ENCODE assay signal across 1 cellular context in genomic region chr20:32752458-32753250, GRCh38.
TF ChIP-seq lines count a peak whose summit lies in the region.

No MANE protein-coding gene starts in this region.

TF ChIP-seq in H1, 55 proteins besides CTCF, POLR2A, EP300 and RAD21:
- TF ChIP-seq ZNF274 (IDR thresholded peaks at IDR 0.05; ENCODE audit: borderline replicate concordance, extremely low read depth, low read length) (no peak), HDAC2 (IDR thresholded peaks at IDR 0.05; ENCODE audit: borderline replicate concordance in 1 of 2, low read depth in 2 of 2, low read length in 2 of 2) (no peak), SP1 (IDR thresholded peaks at IDR 0.05; ENCODE audit: low read depth, low read length) (no peak), CREB1 (IDR thresholded peaks at IDR 0.05) (no peak), SIX5 (IDR thresholded peaks at IDR 0.05; ENCODE audit: low read depth, low read length) (no peak), ASH2L (IDR thresholded peaks at IDR 0.05; ENCODE audit: low read length) (no peak), POU5F1 (IDR thresholded peaks at IDR 0.05; ENCODE audit: low read depth, low read length) (no peak), TAF1 (IDR thresholded peaks at IDR 0.05; ENCODE audit: low read depth, low read length) (no peak), TAF7 (optimal IDR thresholded peaks at IDR 0.05; ENCODE audit: borderline replicate concordance, low read depth, low read length) (no peak), KDM4A (IDR thresholded peaks at IDR 0.05; ENCODE audit: low read depth, low read length, severe bottlenecking) (no peak), BACH1 (IDR thresholded peaks at IDR 0.05; ENCODE audit: low read length) (no peak), KDM1A (IDR thresholded peaks at IDR 0.05; ENCODE audit: borderline replicate concordance, low read length) (no peak), CBX5 (IDR thresholded peaks at IDR 0.05; ENCODE audit: low read depth, low read length) (no peak), RNF2 (IDR thresholded peaks at IDR 0.05; ENCODE audit: borderline replicate concordance, low read depth, low read length, missing control alignments, poor library complexity, severe bottlenecking) (no peak), RBBP5 (IDR thresholded peaks at IDR 0.05; ENCODE audit: borderline replicate concordance, low read depth, low read length) (no peak)
- TF ChIP-seq, protein P1, sequence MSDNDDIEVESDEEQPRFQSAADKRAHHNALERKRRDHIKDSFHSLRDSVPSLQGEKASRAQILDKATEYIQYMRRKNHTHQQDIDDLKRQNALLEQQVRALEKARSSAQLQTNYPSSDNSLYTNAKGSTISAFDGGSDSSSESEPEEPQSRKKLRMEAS (IDR thresholded peaks at IDR 0.05) = no peak
- TF ChIP-seq, protein P2, sequence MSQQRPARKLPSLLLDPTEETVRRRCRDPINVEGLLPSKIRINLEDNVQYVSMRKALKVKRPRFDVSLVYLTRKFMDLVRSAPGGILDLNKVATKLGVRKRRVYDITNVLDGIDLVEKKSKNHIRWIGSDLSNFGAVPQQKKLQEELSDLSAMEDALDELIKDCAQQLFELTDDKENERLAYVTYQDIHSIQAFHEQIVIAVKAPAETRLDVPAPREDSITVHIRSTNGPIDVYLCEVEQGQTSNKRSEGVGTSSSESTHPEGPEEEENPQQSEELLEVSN (IDR thresholded peaks at IDR 0.05) = no peak
TF ChIP-seq in H1: peak in this region for 0.
